ENCODE assay signal across 8 cellular contexts in the genomic region with DNA sequence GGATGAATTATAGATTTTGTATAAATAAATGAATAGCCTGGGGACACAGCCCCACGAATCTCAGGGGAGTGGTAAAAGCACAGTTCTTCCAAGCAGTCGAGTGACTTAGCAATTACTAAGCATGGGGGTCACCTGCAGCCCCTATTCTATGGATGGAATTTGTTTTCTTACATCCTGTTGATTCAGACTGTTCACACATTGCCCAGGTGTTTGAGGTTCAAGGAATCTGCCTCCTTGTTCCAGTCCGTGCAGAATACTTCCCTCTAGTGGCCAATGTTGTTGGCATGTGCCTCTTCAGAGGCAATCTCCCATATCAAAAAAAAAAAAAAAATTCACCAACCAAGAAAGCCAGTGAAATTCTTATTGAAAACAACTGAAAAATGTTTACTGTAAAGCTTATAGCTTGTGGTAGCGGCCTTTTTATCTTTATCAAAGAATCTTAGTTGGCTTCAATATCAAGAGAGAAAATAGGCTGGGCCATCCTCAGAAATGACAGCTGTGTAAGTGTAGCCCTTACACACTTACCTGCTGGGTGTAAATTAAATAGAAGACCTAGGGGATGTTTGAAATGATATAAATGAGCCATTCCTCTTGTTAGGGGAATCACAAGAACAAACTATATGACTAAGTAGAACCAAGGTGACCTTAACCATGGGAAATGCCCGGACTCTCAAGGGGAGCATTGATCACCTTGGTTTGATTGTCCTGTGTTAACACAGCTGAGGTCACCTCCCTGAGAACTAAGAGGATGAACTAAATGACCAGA. TPM values are rescaled to one million over a fixed set of nuclear protein-coding genes. Genes with fewer than 3 reads are reported as not detected.
DNase-seq lines count a peak whose midpoint lies in the region; ATAC-seq, FAIRE-seq and TF ChIP-seq lines count a peak whose summit lies in the region.

No MANE protein-coding gene starts in this region.

- H4K20me1 ChIP-seq in Karpas-422 (ENCODE audit: insufficient read depth, low read depth, low read length), result no peaks in the 10 kb centered on the region

- H3K4me1 ChIP-seq in cardiac muscle cell (ENCODE audit: low read depth), result no peaks in the 10 kb centered on the region
- H3K4me1 ChIP-seq in Karpas-422 (ENCODE audit: low read length), result no peaks in the 10 kb centered on the region; the same call in 1 of the 2 replicates
- no peaks in the 10 kb centered on the region for H3K4me1 ChIP-seq in left lung

- H3K9ac ChIP-seq in Karpas-422 (ENCODE audit: low read length), result no peak overlapping the region

- no peaks in the 10 kb centered on the region for H3K79me2 ChIP-seq in Karpas-422 (ENCODE audit: low read length)

- TF ChIP-seq CTCF in cardiac muscle cell (IDR thresholded peaks at IDR 0.05; ENCODE audit: low read depth, low read length) (peak; percentile 86), RWPE1 (conservative IDR thresholded peaks at IDR 0.05; ENCODE audit: low read depth) (peak; percentile 77), left lung (IDR thresholded peaks at IDR 0.05) (peak; percentile 58 to 69)

- intact Hi-C loops in Right ventricle myocardium inferior (cut with DNase I), result loop anchor here (2.0 kb wide), 1 partner anchor 228 kb away; a partner anchor contains a TSS
- intact Hi-C loops in left lung (cut with DNase I), result no loop called here

- FAIRE-seq in urothelium cell line (lab: Jason Lieb, UNC), result no peak

- peaks cover 2% of the 10 kb centered on the region for H3K36me3 Mint-ChIP-seq in central memory CD8-positive, alpha-beta T cell (ENCODE audit: insufficient read depth)

- CTCF ChIA-PET in RWPE1 (lab: Yijun Ruan, JAX), result interaction anchor here (0.6 to 1.3 kb wide), 36 partner anchors 11 to 1734 kb away, joined by 3 to 11 read pairs (median 4); a partner anchor contains a TSS

- H3K4me3 ChIP-seq in cardiac muscle cell, result no peak overlapping the region
- H3K4me3 ChIP-seq in Karpas-422 (ENCODE audit: low read length), result no peak overlapping the region
- H3K4me3 ChIP-seq in left lung, result no peak overlapping the region

- no peaks in the 10 kb centered on the region for H3K9me3 Mint-ChIP-seq in central memory CD8-positive, alpha-beta T cell

- H3K27ac ChIP-seq in cardiac muscle cell, result no peak overlapping the region
- H3K27ac ChIP-seq in Karpas-422 (ENCODE audit: low read length), result no peak overlapping the region
- H3K27ac ChIP-seq in RWPE1, result no peak overlapping the region
- H3K27ac ChIP-seq in left lung, result no peak overlapping the region

- H3K36me3 ChIP-seq in cardiac muscle cell (no peaks in the 10 kb centered on the region), Karpas-422 (ENCODE audit: insufficient read depth, low read length) (no peaks in the 10 kb centered on the region), left lung (no peaks in the 10 kb centered on the region)

- no peak overlapping the region for H3K4me3 Mint-ChIP-seq in central memory CD8-positive, alpha-beta T cell

- DNase-seq in cardiac muscle cell (ENCODE audit: low read depth in 1 of 2, low spot score in 1 of 2), result peak; percentile 69 to 82
- no peak for DNase-seq in Right ventricle myocardium inferior (ENCODE audit: missing footprints)
- DNase-seq in Karpas-422, result peak; percentile 68
- peak; percentile 63 for DNase-seq in RWPE1 (ENCODE audit: low spot score)
- DNase-seq in central memory CD8-positive, alpha-beta T cell (ENCODE audit: low spot score in 2 of 2), result peak in 1 of 2 donors; percentile 23
- no peak for DNase-seq in left lung
- peak; percentile 64 for DNase-seq in urothelium cell line (ENCODE audit: low spot score)

- POLR2A ChIA-PET in RWPE1 (lab: Yijun Ruan, JAX; ENCODE audit: low non-redundant PET), result interaction anchor here (0.7 kb wide), 1 partner anchor 89 kb away, joined by 7 read pairs; no protein-coding TSS in a partner anchor

- H3K9me2 ChIP-seq in Karpas-422 (replicated peaks; ENCODE audit: insufficient read depth, low read length), result no peaks in the 10 kb centered on the region

- ATAC-seq in Right ventricle myocardium inferior, result no peak
- ATAC-seq in central memory CD8-positive, alpha-beta T cell (replicated peaks; ENCODE audit: extremely low read depth, poor library complexity, severe bottlenecking), result peak; percentile 88
- peak; percentile 93 for ATAC-seq in left lung
- ATAC-seq in HG03097 (IDR thresholded peaks at IDR 0.05; ENCODE audit: low FRiP score, unreplicated experiment), result no peak

- no peaks in the 10 kb centered on the region for H3K27me3 ChIP-seq in cardiac muscle cell
- no peaks in the 10 kb centered on the region for H3K27me3 ChIP-seq in Karpas-422 (ENCODE audit: low read length)
- H3K27me3 ChIP-seq in left lung, result peaks cover 3 to 6% of the 10 kb centered on the region in 2 donors

- no peak overlapping the region for H2AFZ ChIP-seq in Karpas-422 (ENCODE audit: low read length)

- no peaks in the 10 kb centered on the region for H3K27me3 Mint-ChIP-seq in central memory CD8-positive, alpha-beta T cell

- no peak overlapping the region for H3K27ac Mint-ChIP-seq in central memory CD8-positive, alpha-beta T cell (ENCODE audit: low read depth)

- peaks cover 10% of the 10 kb centered on the region for H3K4me1 Mint-ChIP-seq in central memory CD8-positive, alpha-beta T cell

- H3K9me3 ChIP-seq in cardiac muscle cell (ENCODE audit: low read depth) (no peaks in the 10 kb centered on the region), Karpas-422 (ENCODE audit: low read length) (no peaks in the 10 kb centered on the region), left lung (no peaks in the 10 kb centered on the region)

- no peak overlapping the region for H3K4me2 ChIP-seq in Karpas-422 (ENCODE audit: low read depth, low read length, poor library complexity, severe bottlenecking)

RNA-seq across cellular contexts. Expression of a gene that starts 7.8 kb away (rescaled TPM):
- total RNA-seq in cardiac muscle cell, result not detected in 2 replicates
- polyA plus RNA-seq in cardiac muscle cell, result not detected in 2 replicates
- total RNA-seq in Right ventricle myocardium inferior, result not detected
- total RNA-seq in Karpas-422 (2014; rRNA removed; shearing (Covaris generic); ENCODE audit: low replicate concordance), result not detected in 2 replicates
- total RNA-seq in left lung, result not detected

RNA-seq across cellular contexts. Expression of a gene that starts 41.3 kb away (rescaled TPM):
- total RNA-seq in cardiac muscle cell (not detected in 2 replicates), Right ventricle myocardium inferior (not detected), left lung (1 to 10 TPM; 5.1 to 8.9 TPM)
- not detected in 2 replicates for polyA plus RNA-seq in cardiac muscle cell
- total RNA-seq in Karpas-422 (2014; rRNA removed; shearing (Covaris generic); ENCODE audit: low replicate concordance), result not detected in 2 replicates

RNA-seq across cellular contexts. Expression of a gene that starts 50.6 kb away (rescaled TPM):
- total RNA-seq in cardiac muscle cell (not detected in 2 replicates), Right ventricle myocardium inferior (not detected), left lung (1 to 10 TPM in 1 of 2 donors, not detected in 1; 1.2 TPM)
- not detected in 2 replicates for polyA plus RNA-seq in cardiac muscle cell
- total RNA-seq in Karpas-422 (2014; rRNA removed; shearing (Covaris generic); ENCODE audit: low replicate concordance), result not detected in 2 replicates

Comparison
In these comparisons a context has a peak if more than half of its experiments do, and no peak if none do; other contexts are left out.
1. DNase-seq: peak in cardiac muscle cell (2 of 2), Karpas-422 (single experiment), RWPE1 (single experiment) and urothelium cell line (single experiment); none in Right ventricle myocardium inferior (single experiment) and left lung (0 of 2).
2. ATAC-seq: peak in central memory CD8-positive, alpha-beta T cell (single experiment) and left lung (single experiment); none in Right ventricle myocardium inferior (single experiment) and HG03097 (single experiment).
3. Peak in every context shown above with its lines, with median percentiles within 50 percentile points of each other: CTCF ChIP-seq.